Comparison of ENCODE assay signal across 19 cellular contexts in the genomic region with DNA sequence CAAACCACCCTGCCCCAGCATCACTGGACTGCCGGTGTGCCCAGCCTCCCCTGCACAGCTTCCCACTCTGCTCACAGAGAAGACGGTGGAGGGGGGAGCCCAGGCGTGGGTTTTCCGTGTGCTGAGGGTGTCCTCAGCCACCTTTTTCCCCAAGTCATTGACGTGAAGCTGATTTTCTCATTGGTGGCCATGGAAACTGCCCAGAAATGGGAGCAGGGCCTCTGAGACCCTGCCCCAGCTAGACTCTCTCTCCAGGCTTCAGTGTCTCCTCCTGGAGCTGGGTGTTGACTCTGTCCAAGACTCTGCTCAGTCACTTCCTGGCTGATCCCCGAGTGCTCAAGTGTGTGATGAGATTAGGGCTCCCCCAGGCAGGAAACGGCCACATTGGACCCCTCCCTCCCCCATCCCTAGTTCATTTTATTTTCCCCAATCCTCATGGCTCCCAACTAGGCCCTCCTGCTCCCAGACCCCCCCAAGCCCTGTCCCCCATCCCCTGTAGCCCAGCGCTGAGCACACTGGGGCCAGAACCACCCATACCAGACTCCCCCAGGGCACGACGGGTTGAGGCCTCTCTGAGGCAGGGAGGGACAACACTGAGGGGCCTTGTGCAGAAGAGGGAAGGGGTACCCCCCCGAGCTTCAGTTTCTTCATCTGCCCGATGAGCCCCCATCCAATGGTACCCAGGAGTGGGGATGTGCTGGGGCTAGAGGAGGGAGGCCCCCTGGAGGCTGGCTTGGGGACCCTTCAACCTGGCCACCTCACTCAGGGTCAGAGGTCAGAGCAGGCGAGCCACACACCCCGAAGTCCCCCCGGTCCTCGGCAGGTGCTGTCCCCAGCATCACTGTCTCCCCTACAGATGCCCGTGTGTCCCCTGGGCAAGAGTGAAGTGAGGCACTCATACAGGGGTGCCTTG. TPM values are rescaled to one million over a fixed set of nuclear protein-coding genes. Genes with fewer than 3 reads are reported as not detected.
DNase-seq lines count a peak whose midpoint lies in the region; ATAC-seq, FAIRE-seq and TF ChIP-seq lines count a peak whose summit lies in the region.
"Had no signal": no experiment of that assay in that cellular context is flagged by ENCODE, and none has a peak within 500 bp of the region (broad histone marks: within the 10 kb centered on the region; RNA-seq: fewer than 3 reads in every experiment).

No MANE protein-coding gene starts in this region.

- WGBS in sigmoid colon, 2 donors = 65 to 67% methylated on average over 17 of the region's 17 CpGs

- H3K36me3 ChIP-seq in OCI-LY7 (ENCODE audit: insufficient read depth, low read length) (no peaks in the 10 kb centered on the region), endothelial cell of umbilical vein (ENCODE audit: control insufficient read depth in 2 of 2, extremely low read depth in 1 of 2, insufficient read depth in 2 of 2, low read length in 2 of 2) (no peaks in the 10 kb centered on the region), sigmoid colon (no peaks in the 10 kb centered on the region)

- no peak for ATAC-seq in GM18907 (IDR thresholded peaks at IDR 0.05; ENCODE audit: unreplicated experiment)
- ATAC-seq: WTC11 had no signal

- dilution Hi-C loops in endothelial cell of umbilical vein (cut with MboI; ENCODE audit: extremely low pct_ligation_motif_present, low sequenced_read_pairs) = no loop called here

- FAIRE-seq in endothelial cell of umbilical vein (lab: Jason Lieb, UNC) = no peak
- FAIRE-seq: colon had no signal

- no peak for TF ChIP-seq POLR2A in endothelial cell of umbilical vein (IDR thresholded peaks at IDR 0.05; ENCODE audit: low read depth, low read length)
- TF ChIP-seq POLR2A in sigmoid colon (IDR thresholded peaks at IDR 0.05) = no peak

- no peak overlapping the region for H3K9ac ChIP-seq in endothelial cell of umbilical vein (replicated peaks; ENCODE audit: extremely low read depth, insufficient read depth, low read length)

- H4K20me1 ChIP-seq in OCI-LY7 (ENCODE audit: insufficient read depth, low read length) (no peaks in the 10 kb centered on the region), endothelial cell of umbilical vein (replicated peaks; ENCODE audit: control insufficient read depth, extremely low read depth, insufficient read depth, low read length) (no peaks in the 10 kb centered on the region)

- intact Hi-C loops in OCI-LY7 (cut with micrococcal nuclease; ENCODE audit: unreplicated experiment) (no loop called here), endothelial cell of umbilical vein (cut with micrococcal nuclease) (loop anchor here (1.0 to 5.0 kb wide), 4 partner anchors 10 to 35 kb away; no protein-coding TSS in a partner anchor), sigmoid colon (cut with DNase I) (no loop called here)

- TF ChIP-seq CTCF in OCI-LY7 (conservative IDR thresholded peaks at IDR 0.05; ENCODE audit: low read length) (no peak), endothelial cell of umbilical vein (IDR thresholded peaks at IDR 0.05; ENCODE audit: extremely low read depth in 1 of 2, insufficient read depth in 1 of 2, low read depth in 1 of 2, low read length in 2 of 2) (no peak), sigmoid colon (IDR thresholded peaks at IDR 0.05) (no peak)

- peak overlapping the region; percentile 29; the same call in 1 of the 2 replicates for H2AFZ ChIP-seq in OCI-LY7 (ENCODE audit: low read length)
- peak overlapping the region; percentile 10 for H2AFZ ChIP-seq in endothelial cell of umbilical vein (ENCODE audit: low read depth, low read length)
- H2AFZ ChIP-seq: hepatocyte had no signal

- H3K27ac ChIP-seq in OCI-LY7 (ENCODE audit: low read depth, low read length, poor library complexity, severe bottlenecking) (no peak overlapping the region), endothelial cell of umbilical vein (ENCODE audit: insufficient read depth, low read depth, low read length) (peak overlapping the region; percentile 40), sigmoid colon (peak overlapping the region in 3 of 4 donors; percentile 12 to 57 (median 26))
- H3K27ac ChIP-seq: hepatocyte, psoas muscle had no signal

- BruUV-seq in OCI-LY7 (replicated peaks; lab: Mats Ljungman, UMichigan) (no TSS peak), endothelial cell of umbilical vein (replicated peaks; lab: Mats Ljungman, UMichigan) (no TSS peak)

- TF ChIP-seq EP300 in sigmoid colon (IDR thresholded peaks at IDR 0.05) = no peak

- H3K9me3 ChIP-seq in OCI-LY7 (ENCODE audit: low read length) (peaks cover under 1% of the 10 kb centered on the region; the same call in 1 of the 2 replicates), endothelial cell of umbilical vein (replicated peaks; ENCODE audit: control insufficient read depth, insufficient read depth, low read length) (no peaks in the 10 kb centered on the region), sigmoid colon (peaks cover 0 to 5% (median under 1%) of the 10 kb centered on the region in 4 donors)
- H3K9me3 ChIP-seq: psoas muscle had no signal

- no peaks in the 10 kb centered on the region for H3K27me3 ChIP-seq in endothelial cell of umbilical vein (ENCODE audit: control insufficient read depth in 2 of 2, insufficient read depth in 2 of 2, low read length in 2 of 2)
- H3K27me3 ChIP-seq in sigmoid colon = peaks cover 0 to 33% (median 6%) of the 10 kb centered on the region in 3 donors
- H3K27me3 ChIP-seq: hepatocyte had no signal

- no peaks in the 10 kb centered on the region for H3K9me2 ChIP-seq in OCI-LY7 (ENCODE audit: insufficient read depth, low read length)

- CTCF ChIA-PET in OCI-LY7 (lab: Charles Lee; ENCODE audit: unreplicated experiment) (no interaction called here), endothelial cell of umbilical vein (lab: Charles Lee) (interaction anchor here (1.0 kb wide), 1 partner anchor 395 kb away, joined by 3 read pairs; no protein-coding TSS in a partner anchor)

- no peaks in the 10 kb centered on the region for H3K9me1 ChIP-seq in endothelial cell of umbilical vein (replicated peaks; ENCODE audit: control insufficient read depth, extremely low read depth, insufficient read depth, low read length)

- peak; percentile 55 for DNase-seq in Daoy (ENCODE audit: low read depth)
- DNase-seq in OCI-LY7 (ENCODE audit: low spot score) = no peak
- DNase-seq in endothelial cell of umbilical vein (ENCODE audit: low read depth, low spot score) = no peak
- no peak for DNase-seq in sigmoid colon
- no peak for DNase-seq in effector CD8-positive, alpha-beta T cell (lab: John Stamatoyannopoulos, UW)
- no peak for DNase-seq in NCI-H2171 (lab: John Stamatoyannopoulos, UW)
- DNase-seq: activated gamma-delta T cell treated with Interleukin-2 at 50 U/mL for 16 hours, aorta, DND-41, NCI-H2029 treated with DMSO at 0.1 percent for 48 hours, NCI-H526 treated with DMSO at 0.1 percent for 48 hours, substantia nigra had no signal

- H3K4me2 ChIP-seq in OCI-LY7 (ENCODE audit: low read length) (no peak overlapping the region), endothelial cell of umbilical vein (ENCODE audit: insufficient read depth, low read length) (no peak overlapping the region)
- H3K4me2 ChIP-seq: hepatocyte had no signal

- no peaks in the 10 kb centered on the region for H3K79me2 ChIP-seq in OCI-LY7 (ENCODE audit: insufficient read depth, low read depth, low read length)
- H3K79me2 ChIP-seq in endothelial cell of umbilical vein (ENCODE audit: control insufficient read depth, insufficient read depth, low read length) = no peaks in the 10 kb centered on the region
- H3K79me2 ChIP-seq: hepatocyte had no signal

- H3K4me3 ChIP-seq in OCI-LY7 (ENCODE audit: low read depth, low read length, poor library complexity, severe bottlenecking) = no peak overlapping the region
- no peak overlapping the region for H3K4me3 ChIP-seq in endothelial cell of umbilical vein (replicated peaks in 1 of 3; ENCODE audit: insufficient read depth in 1 of 3, low read depth in 1 of 3, low read length in 3 of 3)
- H3K4me3 ChIP-seq in sigmoid colon = no peak overlapping the region
- H3K4me3 ChIP-seq: hepatocyte had no signal

- H3K4me1 ChIP-seq in OCI-LY7 (ENCODE audit: insufficient read depth, low read length, poor library complexity, severe bottlenecking) (peaks cover 8% of the 10 kb centered on the region), endothelial cell of umbilical vein (ENCODE audit: control insufficient read depth, extremely low read depth, insufficient read depth, low read length) (peaks cover 14% of the 10 kb centered on the region), sigmoid colon (peaks cover 0 to 8% (median 4%) of the 10 kb centered on the region in 4 donors)
- H3K4me1 ChIP-seq: psoas muscle had no signal

- POLR2A ChIA-PET in OCI-LY7 (lab: Charles Lee) (interaction anchor here (0.6 to 1.2 kb wide), 3 partner anchors 69 to 556 kb away, joined by 3 read pairs; no protein-coding TSS in a partner anchor), endothelial cell of umbilical vein (lab: Charles Lee) (no interaction called here)

RNA-seq across cellular contexts. Expression of a gene that starts 1.2 kb away (rescaled TPM):
- total RNA-seq in Daoy (2014; rRNA removed; shearing (Covaris generic)) = 2.9 and 7.0 TPM in 2 replicates
- total RNA-seq in OCI-LY7 (2014; rRNA removed; shearing (Covaris generic)) = not detected in 2 replicates
- total RNA-seq in OCI-LY7 (2022) = 0.10 TPM in 1 of 2 replicates, not detected in the other
- 1.2 TPM in 2 replicates for total RNA-seq in endothelial cell of umbilical vein
- 0.76 and 1.7 TPM in 2 replicates for polyA plus RNA-seq in endothelial cell of umbilical vein
- polyA plus RNA-seq in endothelial cell of umbilical vein (2011; cell fraction: cytosol; rRNA removed) = 0.70 and 0.72 TPM in 2 replicates
- polyA plus RNA-seq in endothelial cell of umbilical vein (2011; cell fraction: nucleus; rRNA removed) = 0.98 and 1.7 TPM in 2 replicates
- 0.16 TPM in 2 replicates for polyA plus RNA-seq in endothelial cell of umbilical vein (2012)
- 1.4 and 2.7 TPM in 2 replicates for polyA minus RNA-seq in endothelial cell of umbilical vein
- not detected for polyA minus RNA-seq in endothelial cell of umbilical vein (2011; cell fraction: cytosol; rRNA and poly(A)+ RNA removed)
- polyA minus RNA-seq in endothelial cell of umbilical vein (2011; cell fraction: nucleus; rRNA and poly(A)+ RNA removed) = 2.5 and 2.6 TPM in 2 replicates
- 1 to 10 TPM; 1.8 to 3.9 (median 1.9) TPM for total RNA-seq in sigmoid colon
- 1 to 10 TPM in 2 of 3 donors, under 1 TPM in 1; 0.69 to 3.5 (median 2.4) TPM for polyA plus RNA-seq in sigmoid colon
- total RNA-seq: HT-29 had no signal
- polyA plus RNA-seq: CD14-positive monocyte had no signal

RNA-seq across cellular contexts. Expression of a gene that starts 58.4 kb away (rescaled TPM):
- 14.3 and 16.5 TPM in 2 replicates for total RNA-seq in Daoy (2014; rRNA removed; shearing (Covaris generic))
- 19.4 and 21.4 TPM in 2 replicates for total RNA-seq in OCI-LY7 (2014; rRNA removed; shearing (Covaris generic))
- total RNA-seq in OCI-LY7 (2022) (44.7 and 45.4 TPM in 2 replicates), endothelial cell of umbilical vein (69.2 and 75.0 TPM in 2 replicates), sigmoid colon (10 to 100 TPM; 23.9 to 67.3 (median 33.5) TPM)
- polyA plus RNA-seq in endothelial cell of umbilical vein (42.8 and 46.2 TPM in 2 replicates), sigmoid colon (10 to 100 TPM in 1 of 3 donors, 1 to 10 TPM in 2; 5.1 to 26.1 (median 5.4) TPM)
- 23.0 and 27.2 TPM in 2 replicates for polyA plus RNA-seq in endothelial cell of umbilical vein (2011; cell fraction: cytosol; rRNA removed)
- 221 and 236 TPM in 2 replicates for polyA plus RNA-seq in endothelial cell of umbilical vein (2011; cell fraction: nucleus; rRNA removed)
- 51.5 and 56.1 TPM in 2 replicates for polyA plus RNA-seq in endothelial cell of umbilical vein (2012)
- 57.8 and 62.9 TPM in 2 replicates for polyA minus RNA-seq in endothelial cell of umbilical vein
- polyA minus RNA-seq in endothelial cell of umbilical vein (2011; cell fraction: cytosol; rRNA and poly(A)+ RNA removed) = 18.3 TPM
- 102 and 112 TPM in 2 replicates for polyA minus RNA-seq in endothelial cell of umbilical vein (2011; cell fraction: nucleus; rRNA and poly(A)+ RNA removed)
